ENCODE assay signal across 16 cellular contexts in the genomic region with DNA sequence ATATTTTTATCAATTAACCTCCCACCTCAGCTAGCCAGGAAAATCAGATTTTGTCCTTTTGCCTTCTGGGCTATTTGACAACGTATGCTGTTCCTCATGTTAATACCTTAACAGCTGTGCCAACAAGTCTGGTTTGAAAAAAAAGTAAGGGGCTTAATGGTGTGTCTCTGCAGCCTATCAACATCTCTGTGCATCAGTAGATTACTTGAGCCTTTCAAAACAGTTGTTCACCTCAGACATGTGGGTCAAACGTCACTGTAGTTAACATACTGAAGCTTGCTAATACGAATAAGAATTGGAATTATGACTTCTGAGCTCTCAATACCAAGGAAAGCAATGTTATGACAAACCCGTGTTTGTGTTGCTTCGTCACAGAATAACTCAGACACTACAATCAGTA. TPM values are rescaled to one million over a fixed set of nuclear protein-coding genes. Genes with fewer than 3 reads are reported as not detected.
DNase-seq lines count a peak whose midpoint lies in the region; ATAC-seq and TF ChIP-seq lines count a peak whose summit lies in the region.
"Had no signal": no experiment of that assay in that cellular context is flagged by ENCODE, and none has a peak within 500 bp of the region (broad histone marks: within the 10 kb centered on the region; RNA-seq: fewer than 3 reads in every experiment).

No MANE protein-coding gene starts in this region.

- H3K27me3 ChIP-seq in trophoblast cell (ENCODE audit: insufficient read depth, low read length): no peaks in the 10 kb centered on the region
- H3K27me3 ChIP-seq: MG63 had no signal

- no peak overlapping the region for H4K12ac ChIP-seq in trophoblast cell (ENCODE audit: low read depth, low read length)

- H3K4me3 ChIP-seq in trophoblast cell (ENCODE audit: low read depth, low read length): no peak overlapping the region
- H3K4me3 ChIP-seq: MG63 had no signal

- H2BK120ac ChIP-seq in trophoblast cell (ENCODE audit: insufficient read depth, low read length, poor library complexity): no peak overlapping the region

- H3K36me3 ChIP-seq in trophoblast cell (ENCODE audit: control insufficient read depth in 1 of 2, insufficient read depth in 2 of 2, low read length in 2 of 2): no peaks in the 10 kb centered on the region
- H3K36me3 ChIP-seq: MG63 had no signal

- H4K8ac ChIP-seq in trophoblast cell (ENCODE audit: low read depth, low read length): no peak overlapping the region

- WGBS in trophoblast cell (ENCODE audit: extremely low coverage, insufficient coverage, insufficient read length): no CpG with 5 or more reads among the region's 5 CpGs

- H3K4me1 ChIP-seq in trophoblast cell (ENCODE audit: control insufficient read depth in 1 of 2, insufficient read depth in 2 of 2, low read length in 2 of 2): no peaks in the 10 kb centered on the region

- H3K14ac ChIP-seq in trophoblast cell (ENCODE audit: low read length): no peak overlapping the region

- H2AFZ ChIP-seq in trophoblast cell (ENCODE audit: insufficient read depth, low read length, poor library complexity): no peak overlapping the region

- no peak overlapping the region for H3K4me2 ChIP-seq in trophoblast cell (ENCODE audit: low read length)

- H2BK12ac ChIP-seq in trophoblast cell (ENCODE audit: low read length): no peak overlapping the region

- H3K27ac ChIP-seq in trophoblast cell (ENCODE audit: low read depth, low read length): no peak overlapping the region

- H3K4ac ChIP-seq in trophoblast cell (ENCODE audit: low read depth, low read length): no peak overlapping the region

- no peaks in the 10 kb centered on the region for H3K9me3 ChIP-seq in trophoblast cell (ENCODE audit: insufficient read depth, low read depth, low read length)
- H3K9me3 ChIP-seq: MG63 had no signal

- H3K9ac ChIP-seq in trophoblast cell (ENCODE audit: low read length): no peak overlapping the region

- H2AK5ac ChIP-seq in trophoblast cell (ENCODE audit: low read length): no peak overlapping the region

- H4K91ac ChIP-seq in trophoblast cell (ENCODE audit: low read depth, low read length): no peak overlapping the region

- ATAC-seq in SK-N-SH treated with all-trans-retinoic acid at 6 μM for 48 hours: no peak
- ATAC-seq in HG03135 (IDR thresholded peaks at IDR 0.05; ENCODE audit: unreplicated experiment): no peak
- ATAC-seq in HG03520 (IDR thresholded peaks at IDR 0.05; ENCODE audit: unreplicated experiment): no peak
- ATAC-seq in GM19035 (IDR thresholded peaks at IDR 0.05; ENCODE audit: unreplicated experiment): no peak
- ATAC-seq: PC-3 had no signal

- H3K79me2 ChIP-seq in trophoblast cell (ENCODE audit: control insufficient read depth, insufficient read depth, low read length, poor library complexity): no peaks in the 10 kb centered on the region

- no peak overlapping the region for H3K23ac ChIP-seq in trophoblast cell (ENCODE audit: low read length)

- H2BK5ac ChIP-seq in trophoblast cell (ENCODE audit: low read depth, low read length, poor library complexity): no peak overlapping the region

- no peaks in the 10 kb centered on the region for H3K79me1 ChIP-seq in trophoblast cell (ENCODE audit: low read length)

- H3K18ac ChIP-seq in trophoblast cell (ENCODE audit: low read length): no peak overlapping the region

- DNase-seq in NCI-H524 (lab: John Stamatoyannopoulos, UW) (peak; percentile 35 to 86), NCI-H524 treated with DMSO at 0.1 percent for 48 hours (lab: John Stamatoyannopoulos, UW) (no peak), NCI-H146 treated with DMSO at 0.1 percent for 48 hours (lab: John Stamatoyannopoulos, UW; ENCODE audit: unreplicated experiment) (peak; percentile 17), trophoblast cell (peak; percentile 50 to 83)
- DNase-seq: DND-41, GDM1, KG1, MG63, NCI-H1092 treated with DMSO at 0.1 percent for 48 hours, NCI-H1930, NCI-H526 treated with DMSO at 0.1 percent for 48 hours, PC-3 had no signal

TF ChIP-seq in SK-N-SH treated with all-trans-retinoic acid at 6 μM for 48 hours, 23 proteins besides CTCF, POLR2A, EP300 and RAD21:
- TF ChIP-seq TCF4 (CRISPR knock-in tag; IDR thresholded peaks at IDR 0.05; ENCODE audit: borderline replicate concordance): peak; percentile 12; the same call in 1 of the 2 replicates
- no peak for TF ChIP-seq ZFP3 (CRISPR knock-in tag; IDR thresholded peaks at IDR 0.05)

RNA-seq across cellular contexts. Expression of gene CEP57L1, which starts 23.0 kb away (rescaled TPM):
- 18.2 and 18.9 TPM in 2 replicates for polyA plus RNA-seq in trophoblast cell (2013)

RNA-seq across cellular contexts. Expression of gene SESN1, which starts 23.7 kb away (rescaled TPM):
- 20.3 and 21.5 TPM in 2 replicates for polyA plus RNA-seq in trophoblast cell (2013)
